16 cellular contexts compared by ENCODE assay signal in genomic region chr1:29620631-29621030, GRCh38.
DNase-seq lines count a peak whose midpoint lies in the region; ATAC-seq and TF ChIP-seq lines count a peak whose summit lies in the region.
"Had no signal": no experiment of that assay in that cellular context is flagged by ENCODE, and none has a peak within 500 bp of the region (broad histone marks: within the 10 kb centered on the region; RNA-seq: fewer than 3 reads in every experiment).

No MANE protein-coding gene starts in this region.

- H3K27me3 Mint-ChIP-seq in activated CD8-positive, alpha-beta memory T cell treated with anti-CD3 and anti-CD28 coated beads, Interleukin-2, amount 10 ng/mL, durations not matched to agents 7 days and 5 days: peaks cover 10% of the 10 kb centered on the region

- no peaks in the 10 kb centered on the region for H3K36me3 Mint-ChIP-seq in activated CD8-positive, alpha-beta memory T cell treated with anti-CD3 and anti-CD28 coated beads, Interleukin-2, amount 10 ng/mL, durations not matched to agents 7 days and 5 days
- H3K36me3 Mint-ChIP-seq: CD14-positive monocyte; CD4-positive, alpha-beta memory T cell had no signal

- H3K4me3 Mint-ChIP-seq in activated CD8-positive, alpha-beta memory T cell treated with anti-CD3 and anti-CD28 coated beads, Interleukin-2, amount 10 ng/mL, durations not matched to agents 7 days and 5 days: no peak overlapping the region
- H3K4me3 Mint-ChIP-seq: HFFc6 had no signal

- peak; percentile 23 for DNase-seq in activated CD8-positive, alpha-beta memory T cell treated with anti-CD3 and anti-CD28 coated beads, Interleukin-2, amount 10 ng/mL, durations not matched to agents 7 days and 5 days
- no peak for DNase-seq in activated CD8-positive, alpha-beta memory T cell treated with anti-CD3 and anti-CD28 coated beads, Interleukin-2, amount 50 U/mL, for 4 hours
- DNase-seq in esophagus muscularis mucosa (ENCODE audit: extremely low spot score): peak; percentile 68
- peak; percentile 44 for DNase-seq in posterior vena cava (ENCODE audit: low spot score)
- no peak for DNase-seq in upper lobe of right lung
- no peak for DNase-seq in DMS 273 treated with DMSO at 0.1 percent for 48 hours (lab: John Stamatoyannopoulos, UW)
- DNase-seq: 8988T; CD4-positive, alpha-beta memory T cell; GF-D8; GOT3; H7; HFFc6 had no signal

- no peaks in the 10 kb centered on the region for H3K9me3 Mint-ChIP-seq in activated CD8-positive, alpha-beta memory T cell treated with anti-CD3 and anti-CD28 coated beads, Interleukin-2, amount 10 ng/mL, durations not matched to agents 7 days and 5 days (ENCODE audit: low read depth)
- H3K9me3 Mint-ChIP-seq: HFFc6 had no signal

- peaks cover 0 to 13% (median 0%) of the 10 kb centered on the region in 4 donors for H3K27me3 ChIP-seq in esophagus muscularis mucosa
- H3K27me3 ChIP-seq in upper lobe of right lung: peaks cover 3% of the 10 kb centered on the region
- H3K27me3 ChIP-seq: BLaER1 had no signal

- H3K9me3 ChIP-seq in esophagus muscularis mucosa (no peaks in the 10 kb centered on the region), upper lobe of right lung (no peaks in the 10 kb centered on the region)
- H3K9me3 ChIP-seq: BLaER1 had no signal

- WGBS in esophagus muscularis mucosa: 93% methylated on average over 7 of the region's 7 CpGs

- no peak for TF ChIP-seq POLR2A in esophagus muscularis mucosa (IDR thresholded peaks at IDR 0.05; ENCODE audit: low read depth)

- TF ChIP-seq EP300 in esophagus muscularis mucosa (IDR thresholded peaks at IDR 0.05): no peak

- no peaks in the 10 kb centered on the region for H3K4me1 Mint-ChIP-seq in activated CD8-positive, alpha-beta memory T cell treated with anti-CD3 and anti-CD28 coated beads, Interleukin-2, amount 10 ng/mL, durations not matched to agents 7 days and 5 days
- H3K4me1 Mint-ChIP-seq: CD14-positive monocyte; CD4-positive, alpha-beta memory T cell had no signal

- no peak overlapping the region for H3K27ac ChIP-seq in esophagus muscularis mucosa (replicated peaks in 1 of 4)
- no peak overlapping the region for H3K27ac ChIP-seq in upper lobe of right lung
- H3K27ac ChIP-seq: BLaER1 had no signal

- H3K36me3 ChIP-seq in esophagus muscularis mucosa: no peaks in the 10 kb centered on the region
- no peaks in the 10 kb centered on the region for H3K36me3 ChIP-seq in upper lobe of right lung
- H3K36me3 ChIP-seq: BLaER1 had no signal

- ATAC-seq in activated CD8-positive, alpha-beta memory T cell treated with anti-CD3 and anti-CD28 coated beads, Interleukin-2, amount 10 ng/mL, durations not matched to agents 7 days and 5 days: no peak
- no peak for ATAC-seq in upper lobe of right lung
- ATAC-seq in HG03520 (IDR thresholded peaks at IDR 0.05; ENCODE audit: unreplicated experiment): no peak
- ATAC-seq: HCT116 had no signal

- CTCF ChIA-PET in activated CD8-positive, alpha-beta memory T cell treated with anti-CD3 and anti-CD28 coated beads, Interleukin-2, amount 10 ng/mL, durations not matched to agents 7 days and 5 days (lab: Charles Lee): no interaction called here

- no peak overlapping the region for H3K27ac Mint-ChIP-seq in activated CD8-positive, alpha-beta memory T cell treated with anti-CD3 and anti-CD28 coated beads, Interleukin-2, amount 10 ng/mL, durations not matched to agents 7 days and 5 days
- H3K27ac Mint-ChIP-seq: CD14-positive monocyte; CD4-positive, alpha-beta memory T cell; HFFc6 had no signal

- H3K4me1 ChIP-seq in esophagus muscularis mucosa (no peaks in the 10 kb centered on the region), upper lobe of right lung (no peaks in the 10 kb centered on the region)

- intact Hi-C loops in esophagus muscularis mucosa (cut with DNase I) (no loop called here), posterior vena cava (cut with DNase I) (no loop called here), upper lobe of right lung (cut with DNase I) (no loop called here)

- no peak for TF ChIP-seq CTCF in esophagus muscularis mucosa (IDR thresholded peaks at IDR 0.05)
- no peak for TF ChIP-seq CTCF in upper lobe of right lung (IDR thresholded peaks at IDR 0.05)

- no peak overlapping the region for H3K4me3 ChIP-seq in esophagus muscularis mucosa
- no peak overlapping the region for H3K4me3 ChIP-seq in upper lobe of right lung
- H3K4me3 ChIP-seq: BLaER1 had no signal

Comparison
In these comparisons a context has a peak if more than half of its experiments do, and no peak if none do; other contexts are left out.
1. DNase-seq: peak in activated CD8-positive, alpha-beta memory T cell treated with anti-CD3 and anti-CD28 coated beads, Interleukin-2, amount 10 ng/mL, durations not matched to agents 7 days and 5 days (single experiment), esophagus muscularis mucosa (single experiment) and posterior vena cava (single experiment); none in activated CD8-positive, alpha-beta memory T cell treated with anti-CD3 and anti-CD28 coated beads, Interleukin-2, amount 50 U/mL, for 4 hours (single experiment), upper lobe of right lung (single experiment) and DMS 273 treated with DMSO at 0.1 percent for 48 hours (single experiment).